In genomic region chr21:41960386-41960785, GRCh38 we compare ENCODE assay signal across 1 cellular context.
TF ChIP-seq lines count a peak whose summit lies in the region.

No MANE protein-coding gene starts in this region.

TF ChIP-seq in HepG2, 621 proteins besides CTCF, POLR2A, EP300 and RAD21 (continued from another document):
- TF ChIP-seq ZBTB21 (CRISPR knock-in tag; IDR thresholded peaks at IDR 0.05) (no peak), ZNF296 (CRISPR knock-in tag; conservative IDR thresholded peaks at IDR 0.05) (no peak), ZNF670 (CRISPR knock-in tag; IDR thresholded peaks at IDR 0.05; ENCODE audit: borderline replicate concordance) (no peak), HIC2 (CRISPR knock-in tag; IDR thresholded peaks at IDR 0.05; ENCODE audit: low read depth) (no peak)
